12 cellular contexts compared by ENCODE assay signal in the genomic region with DNA sequence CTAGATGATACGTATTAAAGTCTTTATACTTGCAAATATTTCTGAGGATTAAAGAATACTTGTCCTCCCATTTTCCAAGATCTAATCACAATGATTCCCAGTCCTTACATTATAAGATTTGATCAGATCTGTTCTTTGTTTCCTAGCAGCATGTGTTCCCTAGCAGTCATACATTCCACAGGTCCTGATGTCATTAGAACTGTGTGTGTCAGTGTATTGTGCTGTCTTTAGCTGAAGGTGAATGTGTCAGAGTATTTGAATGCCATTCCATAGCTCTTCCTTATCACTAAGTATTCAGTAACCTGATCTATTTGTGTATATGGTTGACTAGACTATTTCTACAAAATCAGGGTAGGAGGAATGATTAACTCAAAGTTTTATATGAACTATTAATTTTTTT. TPM values are rescaled to one million over a fixed set of nuclear protein-coding genes. Genes with fewer than 3 reads are reported as not detected.
DNase-seq lines count a peak whose midpoint lies in the region; ATAC-seq and TF ChIP-seq lines count a peak whose summit lies in the region.
"Had no signal": no experiment of that assay in that cellular context is flagged by ENCODE, and none has a peak within 500 bp of the region (broad histone marks: within the 10 kb centered on the region; RNA-seq: fewer than 3 reads in every experiment).

No MANE protein-coding gene starts in this region.

- H3K4me3 Mint-ChIP-seq in endothelial cell (ENCODE audit: unreplicated experiment) = peak overlapping the region; percentile 28
- H3K4me3 Mint-ChIP-seq in activated CD4-positive, alpha-beta T cell treated with anti-CD3 and anti-CD28 coated beads for 36 hours = no peak overlapping the region
- H3K4me3 Mint-ChIP-seq: memory B cell; T-helper 1 cell treated with Interleukin-12 subunit alpha and Interleukin-12 subunit beta and Interleukin-4 antibody, amounts not matched to agents 30 μg/mL and 1 μg/mL, for 36 hours had no signal

- peaks cover 35% of the 10 kb centered on the region for H3K4me1 Mint-ChIP-seq in endothelial cell (ENCODE audit: unreplicated experiment)
- H3K4me1 Mint-ChIP-seq in activated CD4-positive, alpha-beta T cell treated with anti-CD3 and anti-CD28 coated beads for 36 hours = peaks cover 2% of the 10 kb centered on the region
- H3K4me1 Mint-ChIP-seq: memory B cell had no signal

- POLR2A ChIA-PET in HEK293T (lab: Yijun Ruan, JAX) = interaction anchor here (0.5 to 0.6 kb wide), 2 partner anchors 142 to 240 kb away, joined by 3 read pairs; no protein-coding TSS in a partner anchor
- POLR2A ChIA-PET in activated CD4-positive, alpha-beta T cell treated with anti-CD3 and anti-CD28 coated beads for 36 hours (lab: Charles Lee) = no interaction called here

- no peak for TF ChIP-seq CTCF in endothelial cell (IDR thresholded peaks at IDR 0.05; ENCODE audit: unreplicated experiment)
- no peak for TF ChIP-seq CTCF in GM13977 (IDR thresholded peaks at IDR 0.05; ENCODE audit: extremely low read depth, insufficient read depth, missing control alignments)

- intact Hi-C loops in activated CD4-positive, alpha-beta T cell treated with anti-CD3 and anti-CD28 coated beads for 36 hours (cut with DNase I, micrococcal nuclease) = no loop called here

- no peaks in the 10 kb centered on the region for H3K9me3 Mint-ChIP-seq in endothelial cell (ENCODE audit: unreplicated experiment)
- no peaks in the 10 kb centered on the region for H3K9me3 Mint-ChIP-seq in activated CD4-positive, alpha-beta T cell treated with anti-CD3 and anti-CD28 coated beads for 36 hours (ENCODE audit: low read depth)

- no peaks in the 10 kb centered on the region for H3K36me3 Mint-ChIP-seq in endothelial cell (ENCODE audit: low read depth, unreplicated experiment)
- peaks cover 1% of the 10 kb centered on the region for H3K36me3 Mint-ChIP-seq in activated CD4-positive, alpha-beta T cell treated with anti-CD3 and anti-CD28 coated beads for 36 hours (ENCODE audit: low read depth)

- CTCF ChIA-PET in HEK293T (lab: Yijun Ruan, JAX) = interaction anchor here (0.7 kb wide), 1 partner anchor 97 kb away, joined by 6 read pairs; no protein-coding TSS in a partner anchor
- CTCF ChIA-PET in activated CD4-positive, alpha-beta T cell treated with anti-CD3 and anti-CD28 coated beads for 36 hours (lab: Charles Lee) = interaction anchor here (0.7 kb wide), 2 partner anchors 115 to 1934 kb away, joined by 3 read pairs; no protein-coding TSS in a partner anchor

- peaks cover 21% of the 10 kb centered on the region for H3K27me3 Mint-ChIP-seq in endothelial cell (ENCODE audit: unreplicated experiment)
- peaks cover 36% of the 10 kb centered on the region for H3K27me3 Mint-ChIP-seq in activated CD4-positive, alpha-beta T cell treated with anti-CD3 and anti-CD28 coated beads for 36 hours

- in situ Hi-C loops in GM13977 (cut with MboI; ENCODE audit: low pct_unique_long_range_greater_than_20kb, low sequenced_read_pairs, unreplicated experiment) = no loop called here

- no peak for ATAC-seq in activated CD4-positive, alpha-beta T cell treated with anti-CD3 and anti-CD28 coated beads for 36 hours
- ATAC-seq in HG02571 (IDR thresholded peaks at IDR 0.05; ENCODE audit: unreplicated experiment) = no peak

- DNase-seq in HEK293T (ENCODE audit: extremely low spot score) = peak; percentile 12
- DNase-seq in NCI-H526 treated with DMSO at 0.1 percent for 48 hours (lab: John Stamatoyannopoulos, UW) = peak; percentile 68
- DNase-seq in endothelial cell (ENCODE audit: low spot score) = no peak
- peak; percentile 74 for DNase-seq in pons (ENCODE audit: low spot score)
- no peak for DNase-seq in activated CD4-positive, alpha-beta T cell treated with anti-CD3 and anti-CD28 coated beads for 36 hours
- DNase-seq in GM13977 (ENCODE audit: low spot score) = no peak
- DNase-seq: activated CD8-positive, alpha-beta memory T cell treated with anti-CD3 and anti-CD28 coated beads for 24 hours; adrenal gland; NCI-H510A treated with DMSO at 0.1 percent for 48 hours had no signal

- H3K27ac Mint-ChIP-seq in endothelial cell (ENCODE audit: unreplicated experiment) = peak overlapping the region; percentile 81
- no peak overlapping the region for H3K27ac Mint-ChIP-seq in activated CD4-positive, alpha-beta T cell treated with anti-CD3 and anti-CD28 coated beads for 36 hours
- H3K27ac Mint-ChIP-seq: memory B cell; T-helper 1 cell treated with Interleukin-12 subunit alpha and Interleukin-12 subunit beta and Interleukin-4 antibody, amounts not matched to agents 30 μg/mL and 1 μg/mL, for 36 hours had no signal

TF ChIP-seq in HEK293T, 16 proteins besides CTCF, POLR2A, EP300 and RAD21:
- TF ChIP-seq, protein P1, sequence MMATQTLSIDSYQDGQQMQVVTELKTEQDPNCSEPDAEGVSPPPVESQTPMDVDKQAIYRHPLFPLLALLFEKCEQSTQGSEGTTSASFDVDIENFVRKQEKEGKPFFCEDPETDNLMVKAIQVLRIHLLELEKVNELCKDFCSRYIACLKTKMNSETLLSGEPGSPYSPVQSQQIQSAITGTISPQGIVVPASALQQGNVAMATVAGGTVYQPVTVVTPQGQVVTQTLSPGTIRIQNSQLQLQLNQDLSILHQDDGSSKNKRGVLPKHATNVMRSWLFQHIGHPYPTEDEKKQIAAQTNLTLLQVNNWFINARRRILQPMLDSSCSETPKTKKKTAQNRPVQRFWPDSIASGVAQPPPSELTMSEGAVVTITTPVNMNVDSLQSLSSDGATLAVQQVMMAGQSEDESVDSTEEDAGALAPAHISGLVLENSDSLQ (IDR thresholded peaks at IDR 0.05) = peak; percentile 22; the same call in 1 of the 2 replicates
- TF ChIP-seq ZNF384 (IDR thresholded peaks at IDR 0.05) (no peak), ELF4 (IDR thresholded peaks at IDR 0.05) (no peak)

RNA-seq across cellular contexts. Expression of a gene that starts 4.2 kb away (rescaled TPM):
- 44.8 TPM for total RNA-seq in endothelial cell (ENCODE audit: unreplicated experiment)
- total RNA-seq in activated CD4-positive, alpha-beta T cell treated with anti-CD3 and anti-CD28 coated beads for 36 hours = not detected

Comparison
In these comparisons a context has a peak if more than half of its experiments do, and no peak if none do; other contexts are left out.
1. DNase-seq: peak in HEK293T (single experiment), NCI-H526 treated with DMSO at 0.1 percent for 48 hours (single experiment) and pons (single experiment); none in endothelial cell (single experiment), activated CD4-positive, alpha-beta T cell treated with anti-CD3 and anti-CD28 coated beads for 36 hours (single experiment) and GM13977 (single experiment).
2. RNA of a gene that starts 4.2 kb away (total RNA-seq): 44.8 TPM in endothelial cell (single experiment); not detected in activated CD4-positive, alpha-beta T cell treated with anti-CD3 and anti-CD28 coated beads for 36 hours; every median in the first group is over 10 times any median in the second.